Comparison of ENCODE assay signal across 22 cellular contexts in genomic region chr16:12508054-12508453, GRCh38.
"Had no signal": no experiment of that assay in that cellular context is flagged by ENCODE, and none has a peak within 500 bp of the region (broad histone marks: within the 10 kb centered on the region; RNA-seq: fewer than 3 reads in every experiment).

No MANE protein-coding gene starts in this region.

- H3K27ac ChIP-seq: KMS-11, SJSA1, SK-N-MC had no signal

- H3K4me2 ChIP-seq: KMS-11 had no signal

- FAIRE-seq: K562, RCC 7860 had no signal

- DNase-seq: Kasumi-1, MM.1S, NCI-H1092 treated with DMSO at 0.1 percent for 48 hours, NCI-H1436, NCI-H187, NCI-H2029, NCI-H2081 treated with DMSO at 0.1 percent for 48 hours, NCI-H2171, NCI-H345, NCI-H446 treated with DMSO at 0.1 percent for 48 hours, NCI-H524, NCI-H526 treated with DMSO at 0.1 percent for 48 hours, NCI-H774, Right ventricle myocardium superior, RPMI8226, SIG-M5 had no signal

- H3K27ac Mint-ChIP-seq: IgD-negative memory B cell had no signal

- ATAC-seq: K562 had no signal

- H3K9me3 Mint-ChIP-seq: IgD-negative memory B cell had no signal

- H3K27me3 Mint-ChIP-seq: IgD-negative memory B cell had no signal

- H3K4me3 ChIP-seq: K562, SJSA1, SK-N-MC had no signal

- H3K4me1 ChIP-seq: SJSA1 had no signal

- H3K27me3 ChIP-seq: SJSA1 had no signal

- H3K9ac ChIP-seq: KMS-11 had no signal

- H3K36me3 ChIP-seq: SJSA1 had no signal

- H3K9me3 ChIP-seq: SJSA1 had no signal

- H3K4me3 Mint-ChIP-seq: IgD-negative memory B cell had no signal
